8 cellular contexts compared by ENCODE assay signal in genomic region chrX:101409043-101409442, GRCh38. TPM values are rescaled to one million over a fixed set of nuclear protein-coding genes. Genes with fewer than 3 reads are reported as not detected.
DNase-seq lines count a peak whose midpoint lies in the region; ATAC-seq and TF ChIP-seq lines count a peak whose summit lies in the region.

No MANE protein-coding gene starts in this region.

- peaks cover 0 to 33% (median 8%) of the 10 kb centered on the region in 45 donors for H3K27me3 ChIP-seq in dorsolateral prefrontal cortex

- no peak for TF ChIP-seq CTCF in CD14-positive monocyte (IDR thresholded peaks at IDR 0.05)
- no peak for TF ChIP-seq CTCF in LNCaP clone FGC (IDR thresholded peaks at IDR 0.05; ENCODE audit: control insufficient read depth, extremely low read depth, insufficient read depth)
- TF ChIP-seq CTCF in dorsolateral prefrontal cortex (IDR thresholded peaks at IDR 0.05 in 54 of 56, conservative IDR thresholded peaks at IDR 0.05 in 2 of 56; ENCODE audit: low read depth in 1 of 56, partially characterized antibody in 56 of 56): no peak

- H3K27me3 Mint-ChIP-seq in CD14-positive monocyte (ENCODE audit: low read depth in 3 of 3): no peaks in the 10 kb centered on the region
- H3K27me3 Mint-ChIP-seq in natural killer cell treated with Interleukin-12 subunit alpha and Interleukin-12 subunit beta and Interleukin-15 and Interleukin-18, amount 100 ng/mL, for 72 hours: peaks cover 0 to 5% of the 10 kb centered on the region in 2 donors

- H3K9me3 Mint-ChIP-seq in CD14-positive monocyte: peaks cover 0 to 11% (median 3%) of the 10 kb centered on the region in 7 donors
- no peaks in the 10 kb centered on the region for H3K9me3 Mint-ChIP-seq in natural killer cell treated with Interleukin-12 subunit alpha and Interleukin-12 subunit beta and Interleukin-15 and Interleukin-18, amount 100 ng/mL, for 72 hours

- H3K4me3 ChIP-seq in LNCaP clone FGC (ENCODE audit: low read depth, low read length): peak overlapping the region; percentile 73
- peak overlapping the region; percentile 34 to 83 (median 70) for H3K4me3 ChIP-seq in dorsolateral prefrontal cortex

- peak overlapping the region in 52 of 59 donors; percentile 75 to 99 (median 94) for H3K27ac ChIP-seq in dorsolateral prefrontal cortex

- H3K4me1 Mint-ChIP-seq in CD14-positive monocyte: peaks cover 32% of the 10 kb centered on the region
- peaks cover 22 to 33% of the 10 kb centered on the region in 2 donors for H3K4me1 Mint-ChIP-seq in natural killer cell treated with Interleukin-12 subunit alpha and Interleukin-12 subunit beta and Interleukin-15 and Interleukin-18, amount 100 ng/mL, for 72 hours (ENCODE audit: low read depth in 2 of 2)

- ATAC-seq in natural killer cell treated with Interleukin-12 subunit alpha and Interleukin-12 subunit beta and Interleukin-15 and Interleukin-18, amount 100 ng/mL, for 72 hours: no peak
- ATAC-seq in HG03354 (IDR thresholded peaks at IDR 0.05; ENCODE audit: poor library complexity, severe bottlenecking, unreplicated experiment): no peak
- ATAC-seq in GM18861 (IDR thresholded peaks at IDR 0.05; ENCODE audit: unreplicated experiment): no peak

- H3K4me3 Mint-ChIP-seq in CD14-positive monocyte: peak overlapping the region; percentile 86 to 97
- peak overlapping the region; percentile 100 for H3K4me3 Mint-ChIP-seq in natural killer cell treated with Interleukin-12 subunit alpha and Interleukin-12 subunit beta and Interleukin-15 and Interleukin-18, amount 100 ng/mL, for 72 hours

- H3K27ac Mint-ChIP-seq in CD14-positive monocyte: peak overlapping the region; percentile 96 to 99 (median 98)
- peak overlapping the region; percentile 90 to 93 for H3K27ac Mint-ChIP-seq in natural killer cell treated with Interleukin-12 subunit alpha and Interleukin-12 subunit beta and Interleukin-15 and Interleukin-18, amount 100 ng/mL, for 72 hours

- intact Hi-C loops in CD14-positive monocyte (cut with micrococcal nuclease) (loop anchor here in 1 of 2 donors (10.0 kb wide), 1 partner anchor 526 kb away; the partner anchor contains the start of gene ZMAT1), dorsolateral prefrontal cortex (cut with DNase I) (no loop called here)

- DNase-seq in CD14-positive monocyte (ENCODE audit: low spot score) (no peak), LNCaP clone FGC (ENCODE audit: low read depth) (no peak), dorsolateral prefrontal cortex (no peak), NCI-H1048 (lab: John Stamatoyannopoulos, UW) (no peak), NOMO-1 treated with DMSO at 0.1 percent for 48 hours (lab: John Stamatoyannopoulos, UW; ENCODE audit: unreplicated experiment) (no peak)
- DNase-seq in natural killer cell treated with Interleukin-12 subunit alpha and Interleukin-12 subunit beta and Interleukin-15 and Interleukin-18, amount 100 ng/mL, for 72 hours (ENCODE audit: low spot score): no peak

- peaks cover 22% of the 10 kb centered on the region in 2 donors for H3K36me3 Mint-ChIP-seq in CD14-positive monocyte
- H3K36me3 Mint-ChIP-seq in natural killer cell treated with Interleukin-12 subunit alpha and Interleukin-12 subunit beta and Interleukin-15 and Interleukin-18, amount 100 ng/mL, for 72 hours: peaks cover 9% of the 10 kb centered on the region

RNA-seq across cellular contexts. Expression of gene HNRNPH2, which starts 1.0 kb away (rescaled TPM):
- 100 to 1,000 TPM; 118 to 163 TPM for polyA plus RNA-seq in CD14-positive monocyte
- 100 to 1,000 TPM in 8 of 120 experiments, 10 to 100 TPM in 112; 46.4 to 112 (median 81.5) TPM for total RNA-seq in dorsolateral prefrontal cortex
- total RNA-seq in natural killer cell treated with Interleukin-12 subunit alpha and Interleukin-12 subunit beta and Interleukin-15 and Interleukin-18, amount 100 ng/mL, for 72 hours: 10 to 100 TPM; 34.0 to 43.8 TPM

RNA-seq across cellular contexts. Expression of gene GLA, which starts 1.3 kb away (rescaled TPM):
- 10 to 100 TPM; 64.0 to 80.0 TPM for polyA plus RNA-seq in CD14-positive monocyte
- 10 to 100 TPM in 117 of 120 experiments, 1 to 10 TPM in 3; 8.9 to 38.7 (median 15.0) TPM for total RNA-seq in dorsolateral prefrontal cortex
- 10 to 100 TPM; 42.1 to 58.2 TPM for total RNA-seq in natural killer cell treated with Interleukin-12 subunit alpha and Interleukin-12 subunit beta and Interleukin-15 and Interleukin-18, amount 100 ng/mL, for 72 hours

RNA-seq across cellular contexts. Expression of gene RPL36A, which starts 18.2 kb away (rescaled TPM):
- 100 to 1,000 TPM; 833 to 875 TPM for polyA plus RNA-seq in CD14-positive monocyte
- 100 to 1,000 TPM in 21 of 120 experiments, 10 to 100 TPM in 99; 23.1 to 180 (median 63.0) TPM for total RNA-seq in dorsolateral prefrontal cortex
- total RNA-seq in natural killer cell treated with Interleukin-12 subunit alpha and Interleukin-12 subunit beta and Interleukin-15 and Interleukin-18, amount 100 ng/mL, for 72 hours: 100 to 1,000 TPM in 1 of 2 donors, 10 to 100 TPM in 1; 62.9 to 148 TPM

RNA-seq across cellular contexts. Expression of gene BTK, which starts 23.1 kb away (rescaled TPM):
- polyA plus RNA-seq in CD14-positive monocyte: 10 to 100 TPM; 74.1 to 82.9 TPM
- 10 to 100 TPM in 3 of 120 experiments, 1 to 10 TPM in 117; 1.5 to 11.7 (median 4.6) TPM for total RNA-seq in dorsolateral prefrontal cortex
- 1 to 10 TPM in 1 of 2 donors, under 1 TPM in 1; 0.38 to 7.2 TPM for total RNA-seq in natural killer cell treated with Interleukin-12 subunit alpha and Interleukin-12 subunit beta and Interleukin-15 and Interleukin-18, amount 100 ng/mL, for 72 hours
